ENCODE assay signal across 19 cellular contexts in the genomic region with DNA sequence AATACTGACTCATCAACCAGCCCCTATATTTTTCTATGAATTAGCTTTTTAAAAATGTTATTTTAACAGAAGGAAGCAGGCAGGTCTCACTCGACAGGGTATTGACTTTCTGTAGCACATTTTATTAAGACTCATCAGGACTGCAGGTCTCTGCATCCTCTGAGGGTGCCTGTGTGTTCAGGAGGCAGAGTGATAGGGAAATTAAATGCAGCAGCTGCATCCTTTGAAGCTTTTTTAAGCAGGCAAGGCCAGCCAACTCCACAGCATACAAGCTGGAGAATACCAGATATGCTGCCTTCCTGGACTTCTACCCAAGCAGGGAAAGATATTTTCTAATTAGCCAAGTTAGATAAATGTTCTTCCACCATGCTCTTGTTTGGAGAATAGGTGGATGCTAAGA.
"Had no signal": no experiment of that assay in that cellular context is flagged by ENCODE, and none has a peak within 500 bp of the region (broad histone marks: within the 10 kb centered on the region; RNA-seq: fewer than 3 reads in every experiment).

No MANE protein-coding gene starts in this region.

- DNase-seq: colonic mucosa; effector CD4-positive, alpha-beta T cell; gastrocnemius medialis; heart right ventricle; kidney; left colon; left ventricle myocardium superior; mesenchymal stem cell; midbrain; occipital lobe; pancreas; right cardiac atrium; small intestine; stimulated activated CD4-positive, alpha-beta T cell treated with anti-CD3 and anti-CD28 coated beads, Interleukin-2, amount 100 ng/mL, for 48 hours; stimulated activated naive CD4-positive, alpha-beta T cell treated with Interleukin-2 at 50 U/mL for 16 hours; thyroid gland; upper lobe of left lung; uterus had no signal

- ATAC-seq: gastrocnemius medialis; heart right ventricle; left colon; left ventricle myocardium superior; natural killer cell treated with Interleukin-12 subunit alpha and Interleukin-12 subunit beta and Interleukin-15 and Interleukin-18, amount 100 ng/mL, for 72 hours; pancreas; right cardiac atrium had no signal
